In the genomic region with DNA sequence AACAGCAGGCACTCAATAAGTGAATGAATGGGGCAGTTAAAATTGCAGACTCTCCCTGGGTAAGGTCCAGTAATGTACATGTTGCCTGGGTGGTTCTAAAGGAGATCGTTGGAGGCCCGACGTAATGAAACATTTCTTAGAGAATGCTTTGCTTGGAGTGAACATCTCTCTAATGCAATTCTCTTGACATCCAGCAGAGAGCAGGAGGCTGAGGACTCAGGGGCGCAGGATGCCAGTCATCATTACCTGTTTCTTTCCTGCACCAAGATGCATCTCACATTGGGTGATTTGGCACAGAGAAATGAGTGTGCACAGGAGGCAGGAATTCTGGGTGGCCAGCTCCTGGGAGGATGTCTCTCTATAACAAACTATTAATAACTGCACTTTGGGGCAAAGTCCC, we compare ENCODE assay signal across 12 cellular contexts.
DNase-seq lines count a peak whose midpoint lies in the region; ATAC-seq and TF ChIP-seq lines count a peak whose summit lies in the region.
"Had no signal": no experiment of that assay in that cellular context is flagged by ENCODE, and none has a peak within 500 bp of the region (broad histone marks: within the 10 kb centered on the region; RNA-seq: fewer than 3 reads in every experiment).

No MANE protein-coding gene starts in this region.

- peaks cover 7% of the 10 kb centered on the region for H3K27me3 Mint-ChIP-seq in MCF 10A (ENCODE audit: insufficient read depth, unreplicated experiment)
- H3K27me3 Mint-ChIP-seq in type B pancreatic cell, result peaks cover 4% of the 10 kb centered on the region

- H3K4me2 ChIP-seq in mammary epithelial cell (ENCODE audit: insufficient read depth, low read depth, low read length), result no peak overlapping the region
- H3K4me2 ChIP-seq: KMS-11 had no signal

- no peak overlapping the region for H2AFZ ChIP-seq in mammary epithelial cell (ENCODE audit: low read depth, low read length)

- no TSS peak for BruUV-seq in MCF 10A (replicated peaks; lab: Mats Ljungman, UMichigan)
- BruUV-seq in mammary epithelial cell (replicated peaks; lab: Mats Ljungman, UMichigan), result no TSS peak

- no peak overlapping the region for H3K27ac ChIP-seq in mammary epithelial cell (ENCODE audit: insufficient read depth, low read depth, low read length)
- H3K27ac ChIP-seq: KMS-11, SJSA1 had no signal

- no peaks in the 10 kb centered on the region for H3K36me3 ChIP-seq in mammary epithelial cell (ENCODE audit: insufficient read depth, low read length)
- H3K36me3 ChIP-seq: SJSA1 had no signal

- H3K9me3 Mint-ChIP-seq in MCF 10A (ENCODE audit: unreplicated experiment) (no peaks in the 10 kb centered on the region), type B pancreatic cell (no peaks in the 10 kb centered on the region)

- H3K27me3 ChIP-seq in mammary epithelial cell (ENCODE audit: insufficient read depth, low read length), result no peaks in the 10 kb centered on the region
- H3K27me3 ChIP-seq: SJSA1 had no signal

- no peak overlapping the region for H3K4me3 ChIP-seq in mammary epithelial cell (replicated peaks in 1 of 3; ENCODE audit: insufficient read depth in 1 of 3, low read depth in 2 of 3, low read length in 3 of 3)
- H3K4me3 ChIP-seq: SJSA1 had no signal

- H3K4me1 Mint-ChIP-seq in MCF 10A (ENCODE audit: insufficient read depth, unreplicated experiment) (no peaks in the 10 kb centered on the region), type B pancreatic cell (ENCODE audit: unreplicated experiment) (no peaks in the 10 kb centered on the region)

- intact Hi-C loops in MCF 10A (cut with micrococcal nuclease) (loop anchor here (1.0 kb wide), 1 partner anchor 90 kb away; no protein-coding TSS in a partner anchor), mammary epithelial cell (cut with micrococcal nuclease) (loop anchor here (1.0 kb wide), 1 partner anchor 95 kb away; no protein-coding TSS in a partner anchor)

- WGBS in mammary epithelial cell (ENCODE audit: low coverage, missing lambda C conversion rate), result 0% methylated on average over 1 of the region's 4 CpGs

- POLR2A ChIA-PET in MCF 10A (lab: Yijun Ruan, JAX), result no interaction called here

- no peaks in the 10 kb centered on the region for H3K36me3 Mint-ChIP-seq in MCF 10A (ENCODE audit: insufficient read depth, unreplicated experiment)
- no peaks in the 10 kb centered on the region for H3K36me3 Mint-ChIP-seq in type B pancreatic cell

- no peak overlapping the region for H3K9ac ChIP-seq in mammary epithelial cell (ENCODE audit: insufficient read depth, low read length)
- H3K9ac ChIP-seq: KMS-11 had no signal

- H4K20me1 ChIP-seq in mammary epithelial cell (ENCODE audit: insufficient read depth, low read length), result no peaks in the 10 kb centered on the region

- ATAC-seq in GM18909 (IDR thresholded peaks at IDR 0.05; ENCODE audit: poor library complexity, unreplicated experiment) (no peak), GM21360 (IDR thresholded peaks at IDR 0.05; ENCODE audit: unreplicated experiment) (no peak)

- H3K9me3 ChIP-seq in mammary epithelial cell (replicated peaks; ENCODE audit: insufficient read depth, low read length), result no peaks in the 10 kb centered on the region
- H3K9me3 ChIP-seq: SJSA1 had no signal

- H3K4me3 Mint-ChIP-seq in MCF 10A (ENCODE audit: unreplicated experiment) (no peak overlapping the region), type B pancreatic cell (no peak overlapping the region)

- TF ChIP-seq CTCF in MCF 10A (IDR thresholded peaks at IDR 0.05; ENCODE audit: unreplicated experiment) (peak; percentile 39), mammary epithelial cell (conservative IDR thresholded peaks at IDR 0.05 in 1 of 2, IDR thresholded peaks at IDR 0.05 in 1 of 2; ENCODE audit: extremely low read depth in 1 of 2, insufficient read depth in 1 of 2, low read depth in 1 of 2, low read length in 2 of 2) (peak in 1 of 2 donors; percentile 18), type B pancreatic cell (conservative IDR thresholded peaks at IDR 0.05) (peak; percentile 47)

- CTCF ChIA-PET in MCF 10A (lab: Yijun Ruan, JAX), result interaction anchor here (1.2 kb wide), 2 partner anchors 26 to 93 kb away, joined by 3 read pairs; no protein-coding TSS in a partner anchor
- CTCF ChIA-PET in mammary epithelial cell (lab: Charles Lee; ENCODE audit: low non-redundant PET), result no interaction called here

- dilution Hi-C loops in mammary epithelial cell (cut with HindIII; ENCODE audit: low sequenced_read_pairs), result no loop called here

- in situ Hi-C loops in mammary epithelial cell (cut with MboI; ENCODE audit: low sequenced_read_pairs in 2 of 2), result no loop called here

- H3K27ac Mint-ChIP-seq in MCF 10A (ENCODE audit: low read depth, unreplicated experiment) (no peak overlapping the region), type B pancreatic cell (no peak overlapping the region)

- DNase-seq in MCF 10A (ENCODE audit: unreplicated experiment), result peak; percentile 38
- DNase-seq in mammary epithelial cell, result no peak
- DNase-seq in HuH-7.5 (ENCODE audit: low spot score), result peak; percentile 15
- peak; percentile 39 for DNase-seq in SW480 (ENCODE audit: low spot score)
- no peak for DNase-seq in type B pancreatic cell (ENCODE audit: extremely low spot score, unreplicated experiment)
- DNase-seq in NCI-H187 treated with DMSO at 0.1 percent for 48 hours (lab: John Stamatoyannopoulos, UW), result no peak
- DNase-seq: activated CD4-positive, alpha-beta T cell treated with anti-CD3 and anti-CD28 coated beads for 1 hour; nucleus accumbens had no signal

- H3K79me2 ChIP-seq in mammary epithelial cell (ENCODE audit: insufficient read depth, low read length), result no peaks in the 10 kb centered on the region

- H3K4me1 ChIP-seq in mammary epithelial cell (ENCODE audit: insufficient read depth, low read length), result no peaks in the 10 kb centered on the region
- H3K4me1 ChIP-seq: SJSA1 had no signal

Comparison
In these comparisons a context has a peak if more than half of its experiments do, and no peak if none do; other contexts are left out.
1. DNase-seq: peak in MCF 10A (single experiment), HuH-7.5 (single experiment) and SW480 (single experiment); none in mammary epithelial cell (single experiment), type B pancreatic cell (single experiment) and NCI-H187 treated with DMSO at 0.1 percent for 48 hours (single experiment).